In genomic region chr7:46424934-46425333, GRCh38 we compare ENCODE assay signal across 19 cellular contexts.
DNase-seq lines count a peak whose midpoint lies in the region; ATAC-seq and TF ChIP-seq lines count a peak whose summit lies in the region.
"Had no signal": no experiment of that assay in that cellular context is flagged by ENCODE, and none has a peak within 500 bp of the region (broad histone marks: within the 10 kb centered on the region; RNA-seq: fewer than 3 reads in every experiment).

No MANE protein-coding gene starts in this region.

- no peak overlapping the region for H3K27ac ChIP-seq in fibroblast of lung (ENCODE audit: insufficient read depth, low read length)
- H3K27ac ChIP-seq: A549, C4-2B, KMS-11 had no signal

- intact Hi-C loops in activated CD4-positive, alpha-beta T cell treated with anti-CD3 and anti-CD28 coated beads for 36 hours (cut with DNase I, micrococcal nuclease), result no loop called here

- H3K27ac Mint-ChIP-seq in mesothelial cell of epicardium, result peak overlapping the region; percentile 52
- H3K27ac Mint-ChIP-seq in activated CD4-positive, alpha-beta T cell treated with anti-CD3 and anti-CD28 coated beads for 36 hours, result no peak overlapping the region
- H3K27ac Mint-ChIP-seq: HFFc6 had no signal

- no peak overlapping the region for H3K4me3 ChIP-seq in fibroblast of lung (replicated peaks in 1 of 4; ENCODE audit: control extremely low read depth in 1 of 4, insufficient read depth in 1 of 4, low read depth in 3 of 4, low read length in 4 of 4)
- H3K4me3 ChIP-seq: A549 had no signal

- no peak overlapping the region for H3K9ac ChIP-seq in fibroblast of lung (ENCODE audit: insufficient read depth, low read length)
- H3K9ac ChIP-seq: KMS-11 had no signal

- no peaks in the 10 kb centered on the region for H4K20me1 ChIP-seq in fibroblast of lung (ENCODE audit: control insufficient read depth, extremely low read depth, insufficient read depth, low read length)

- POLR2A ChIA-PET in activated CD4-positive, alpha-beta T cell treated with anti-CD3 and anti-CD28 coated beads for 36 hours (lab: Charles Lee), result no interaction called here

- H3K27me3 Mint-ChIP-seq in mesothelial cell of epicardium (ENCODE audit: low read depth), result no peaks in the 10 kb centered on the region
- peaks cover 4% of the 10 kb centered on the region for H3K27me3 Mint-ChIP-seq in activated CD4-positive, alpha-beta T cell treated with anti-CD3 and anti-CD28 coated beads for 36 hours

- H3K36me3 ChIP-seq in fibroblast of lung (ENCODE audit: control insufficient read depth, insufficient read depth, low read length), result no peaks in the 10 kb centered on the region

- no peaks in the 10 kb centered on the region for H3K9me3 ChIP-seq in fibroblast of lung (ENCODE audit: control insufficient read depth, insufficient read depth, low read depth, low read length)
- H3K9me3 ChIP-seq: A549 had no signal

- H3K79me2 ChIP-seq in fibroblast of lung (ENCODE audit: control insufficient read depth, insufficient read depth, low read length), result no peaks in the 10 kb centered on the region

- no peak overlapping the region for H3K4me2 ChIP-seq in fibroblast of lung (ENCODE audit: extremely low read depth, insufficient read depth, low read length)
- H3K4me2 ChIP-seq: A549, KMS-11 had no signal

- no peak for TF ChIP-seq CTCF in fibroblast of lung (conservative IDR thresholded peaks at IDR 0.05 in 1 of 2, IDR thresholded peaks at IDR 0.05 in 1 of 2; ENCODE audit: low read depth in 1 of 2, low read length in 2 of 2)
- no peak for TF ChIP-seq CTCF in mesothelial cell of epicardium (IDR thresholded peaks at IDR 0.05; ENCODE audit: unreplicated experiment)

- H3K4me1 ChIP-seq in fibroblast of lung (ENCODE audit: control insufficient read depth, extremely low read depth, insufficient read depth, low read length), result no peaks in the 10 kb centered on the region

- H3K4me1 Mint-ChIP-seq in mesothelial cell of epicardium, result peaks cover 52% of the 10 kb centered on the region
- no peaks in the 10 kb centered on the region for H3K4me1 Mint-ChIP-seq in activated CD4-positive, alpha-beta T cell treated with anti-CD3 and anti-CD28 coated beads for 36 hours

- peaks cover 23% of the 10 kb centered on the region for H3K9me3 Mint-ChIP-seq in mesothelial cell of epicardium
- H3K9me3 Mint-ChIP-seq in activated CD4-positive, alpha-beta T cell treated with anti-CD3 and anti-CD28 coated beads for 36 hours (ENCODE audit: low read depth), result peaks cover 6% of the 10 kb centered on the region
- H3K9me3 Mint-ChIP-seq: HFFc6 had no signal

- H3K27me3 ChIP-seq in fibroblast of lung (ENCODE audit: control insufficient read depth, insufficient read depth, low read length), result no peaks in the 10 kb centered on the region

- no peak overlapping the region for H2AFZ ChIP-seq in fibroblast of lung (ENCODE audit: low read length)

- DNase-seq in Ammon's horn (ENCODE audit: low spot score) (peak; percentile 29), NCI-H82 (lab: John Stamatoyannopoulos, UW) (peak; percentile 70), fibroblast of lung (ENCODE audit: low read depth in 2 of 2) (peak; percentile 6), mesothelial cell of epicardium (ENCODE audit: low spot score in 2 of 2, unreplicated experiment in 2 of 2) (no peak), NCI-H2081 treated with DMSO at 0.1 percent for 48 hours (lab: John Stamatoyannopoulos, UW) (no peak), LoVo (ENCODE audit: low spot score) (no peak)
- no peak for DNase-seq in activated CD4-positive, alpha-beta T cell treated with anti-CD3 and anti-CD28 coated beads for 36 hours
- DNase-seq: HFFc6; MM.1S; NCI-H1092 treated with DMSO at 0.1 percent for 48 hours; NCI-H1694; NCI-H2107; NCI-H2227 treated with DMSO at 0.1 percent for 48 hours; NK-92 treated with Interleukin-12 subunit alpha and Interleukin-12 subunit beta, amount 100 ng/mL, for 24 hours; SIG-M5 had no signal

- no peak overlapping the region for H3K4me3 Mint-ChIP-seq in mesothelial cell of epicardium
- H3K4me3 Mint-ChIP-seq in activated CD4-positive, alpha-beta T cell treated with anti-CD3 and anti-CD28 coated beads for 36 hours, result no peak overlapping the region
- H3K4me3 Mint-ChIP-seq: HFFc6 had no signal

- H3K36me3 Mint-ChIP-seq in mesothelial cell of epicardium, result peaks cover 9% of the 10 kb centered on the region
- no peaks in the 10 kb centered on the region for H3K36me3 Mint-ChIP-seq in activated CD4-positive, alpha-beta T cell treated with anti-CD3 and anti-CD28 coated beads for 36 hours (ENCODE audit: low read depth)

- ATAC-seq in activated CD4-positive, alpha-beta T cell treated with anti-CD3 and anti-CD28 coated beads for 36 hours, result no peak
- ATAC-seq: A549, HepG2 had no signal

- CTCF ChIA-PET in activated CD4-positive, alpha-beta T cell treated with anti-CD3 and anti-CD28 coated beads for 36 hours (lab: Charles Lee), result no interaction called here

Comparison
In these comparisons a context has a peak if more than half of its experiments do, and no peak if none do; other contexts are left out.
1. DNase-seq: peak in Ammon's horn (single experiment), NCI-H82 (single experiment) and fibroblast of lung (2 of 2); none in mesothelial cell of epicardium (0 of 2), NCI-H2081 treated with DMSO at 0.1 percent for 48 hours (single experiment), LoVo (single experiment) and activated CD4-positive, alpha-beta T cell treated with anti-CD3 and anti-CD28 coated beads for 36 hours (single experiment).